Comparison of ENCODE assay signal across 17 cellular contexts in genomic region chr1:25991937-25992688, GRCh38. TPM values are rescaled to one million over a fixed set of nuclear protein-coding genes. Genes with fewer than 3 reads are reported as not detected.
DNase-seq lines count a peak whose midpoint lies in the region; ATAC-seq, FAIRE-seq and TF ChIP-seq lines count a peak whose summit lies in the region.
"Had no signal": no experiment of that assay in that cellular context is flagged by ENCODE, and none has a peak within 500 bp of the region (broad histone marks: within the 10 kb centered on the region; RNA-seq: fewer than 3 reads in every experiment).

No MANE protein-coding gene starts in this region.

- H3K9ac ChIP-seq in K562 (ENCODE audit: insufficient read depth in 1 of 2, low read depth in 2 of 2, low read length in 2 of 2) = no peak overlapping the region

- no peak for TF ChIP-seq EP300 in K562 (IDR thresholded peaks at IDR 0.05; ENCODE audit: low read length)

- H3K4me1 Mint-ChIP-seq in CD8-positive, alpha-beta T cell (ENCODE audit: low read depth) = peaks cover 79% of the 10 kb centered on the region
- H3K4me1 Mint-ChIP-seq in naive thymus-derived CD8-positive, alpha-beta T cell = peaks cover 35 to 78% (median 74%) of the 10 kb centered on the region in 4 donors

- no peaks in the 10 kb centered on the region for H3K9me1 ChIP-seq in K562 (ENCODE audit: control insufficient read depth, insufficient read depth, low read length)

- 0 out of 3 replicates have a peak, but pooled peaks cover 4% of the 10 kb centered on the region for H3K79me2 ChIP-seq in K562 (ENCODE audit: control insufficient read depth, insufficient read depth, low read length)

- TF ChIP-seq POLR2A in K562 (conservative IDR thresholded peaks at IDR 0.05) (no peak), thyroid gland (IDR thresholded peaks at IDR 0.05) (no peak)

- no peak overlapping the region for H3K4me3 ChIP-seq in CD8-positive, alpha-beta T cell (ENCODE audit: low read depth, low read length)
- H3K4me3 ChIP-seq in K562 (no peak overlapping the region), MG63 (no peak overlapping the region), thyroid gland (replicated peaks in 1 of 3) (no peak overlapping the region)
- H3K4me3 ChIP-seq: SJSA1, skin epidermis had no signal

- H3K27ac Mint-ChIP-seq in CD8-positive, alpha-beta T cell = peak overlapping the region; percentile 49
- peak overlapping the region in 9 of 10 donors; percentile 60 to 92 (median 67) for H3K27ac Mint-ChIP-seq in naive thymus-derived CD8-positive, alpha-beta T cell
- H3K27ac Mint-ChIP-seq: activated B cell treated with CpG ODN at 0.5 μM for 24 hours, IgD-negative memory B cell had no signal

- H3K4me2 ChIP-seq in K562 (ENCODE audit: insufficient read depth, low read length) = peak overlapping the region; percentile 19; the same call in 1 of the 2 replicates

- H3K27me3 ChIP-seq in CD8-positive, alpha-beta T cell (ENCODE audit: insufficient read depth, low read length) = no peaks in the 10 kb centered on the region
- H3K27me3 ChIP-seq in K562 (ENCODE audit: control insufficient read depth in 2 of 2, insufficient read depth in 2 of 2, low read length in 2 of 2) (no peaks in the 10 kb centered on the region), MG63 (no peaks in the 10 kb centered on the region), thyroid gland (no peaks in the 10 kb centered on the region)
- H3K27me3 ChIP-seq: SJSA1 had no signal

- H2AFZ ChIP-seq in K562 (ENCODE audit: low read depth, low read length) = peak overlapping the region; percentile 75; the same call in 1 of the 2 replicates

- no peak for TF ChIP-seq CTCF in CD8-positive, alpha-beta T cell (IDR thresholded peaks at IDR 0.05)
- no peak for TF ChIP-seq CTCF in K562 (IDR thresholded peaks at IDR 0.05 in 2 of 3, conservative IDR thresholded peaks at IDR 0.05 in 1 of 3; ENCODE audit: insufficient read depth in 2 of 3, low read depth in 1 of 3, low read length in 3 of 3)
- no peak for TF ChIP-seq CTCF in thyroid gland (IDR thresholded peaks at IDR 0.05)

- TF ChIP-seq RAD21 in K562 (CRISPR knock-in tag; conservative IDR thresholded peaks at IDR 0.05 in 1 of 2, IDR thresholded peaks at IDR 0.05 in 1 of 2) = no peak

- 46% methylated on average over 5 of the region's 5 CpGs for WGBS in K562 (ENCODE audit: insufficient coverage, low coverage, missing lambda C conversion rate)
- 88 to 92% methylated on average over 5 of the region's 5 CpGs for WGBS in thyroid gland, 2 donors

- peak overlapping the region; percentile 11 for H3K27ac ChIP-seq in CD8-positive, alpha-beta T cell (ENCODE audit: low read depth, low read length)
- H3K27ac ChIP-seq in K562 (ENCODE audit: extremely low read depth, low read depth, low read length) (no peak overlapping the region), thyroid gland (peak overlapping the region in 1 of 3 donors; percentile 8)
- H3K27ac ChIP-seq: SJSA1 had no signal

- no TSS peak for BruUV-seq in K562 (replicated peaks; lab: Mats Ljungman, UMichigan)

- H4K20me1 ChIP-seq in K562 (replicated peaks; ENCODE audit: control insufficient read depth, insufficient read depth, low read length) = no peaks in the 10 kb centered on the region

- CTCF ChIA-PET in CD8-positive, alpha-beta T cell (lab: Charles Lee) = interaction anchor here (1.2 to 20.0 kb wide), 2 partner anchors 25 to 94 kb away, joined by 3 to 442 read pairs; partner anchors contain the start of gene STMN1
- CTCF ChIA-PET in K562 (lab: Yijun Ruan, JAX; ENCODE audit: low intra/inter-chr PET ratio) = no interaction called here

- peak overlapping the region; percentile 18 for H3K4me3 Mint-ChIP-seq in CD8-positive, alpha-beta T cell
- H3K4me3 Mint-ChIP-seq in naive thymus-derived CD8-positive, alpha-beta T cell = peak overlapping the region in 8 of 10 donors; percentile 22 to 73 (median 40)
- H3K4me3 Mint-ChIP-seq: activated B cell treated with CpG ODN at 0.5 μM for 24 hours had no signal

- no peaks in the 10 kb centered on the region for H3K9me3 Mint-ChIP-seq in CD8-positive, alpha-beta T cell
- H3K9me3 Mint-ChIP-seq in naive thymus-derived CD8-positive, alpha-beta T cell = no peaks in the 10 kb centered on the region
- H3K9me3 Mint-ChIP-seq: activated B cell treated with CpG ODN at 0.5 μM for 24 hours, IgD-negative memory B cell, naive B cell had no signal

- DNase-seq in CD8-positive, alpha-beta T cell = no peak
- DNase-seq in HS-5 (ENCODE audit: low read depth) (peak; percentile 44), K562 (ENCODE audit: extremely low read depth in 1 of 4, low spot score in 3 of 4) (no peak), MG63 (no peak), NCI-H510A treated with DMSO at 0.1 percent for 48 hours (lab: John Stamatoyannopoulos, UW) (no peak), thyroid gland (no peak)
- DNase-seq in naive thymus-derived CD8-positive, alpha-beta T cell = no peak
- DNase-seq: activated B cell treated with CpG ODN at 0.5 μM for 24 hours; activated T-cell treated with anti-CD3 and anti-CD28 coated beads for 4 hours; effector CD4-positive, alpha-beta T cell; left cardiac atrium; naive B cell; NK-92 treated with Interleukin-12 subunit alpha and Interleukin-12 subunit beta, amount 100 ng/mL, for 24 hours had no signal

- no peaks in the 10 kb centered on the region for H3K36me3 ChIP-seq in CD8-positive, alpha-beta T cell (ENCODE audit: insufficient read depth, low read length)
- H3K36me3 ChIP-seq in K562 (ENCODE audit: control insufficient read depth, insufficient read depth, low read length) (peaks cover 10% of the 10 kb centered on the region; the same call in 2 of the 3 replicates), MG63 (no peaks in the 10 kb centered on the region), thyroid gland (peaks cover 6 to 8% of the 10 kb centered on the region in 2 donors)
- H3K36me3 ChIP-seq: SJSA1 had no signal

- POLR2A ChIA-PET in CD8-positive, alpha-beta T cell (lab: Charles Lee) = interaction anchor here (1.0 to 2.6 kb wide), 3 partner anchors 12 to 87 kb away, joined by 4 to 16 read pairs (median 7); no protein-coding TSS in a partner anchor
- POLR2A ChIA-PET in K562 (lab: Yijun Ruan, JAX) = interaction anchor here (0.9 to 1.2 kb wide), 3 partner anchors 83 to 97 kb away, joined by 3 to 9 read pairs (median 4); no protein-coding TSS in a partner anchor
- POLR2A ChIA-PET in naive thymus-derived CD8-positive, alpha-beta T cell (lab: Charles Lee) = interaction anchor here (0.6 to 4.3 kb wide), 4 partner anchors 21 to 328 kb away, joined by 3 to 38 read pairs (median 26); partner anchors contain the start of gene STMN1

- FAIRE-seq in K562 (lab: Jason Lieb, UNC) = no peak

- H3K9me3 ChIP-seq in CD8-positive, alpha-beta T cell (ENCODE audit: low read length) = no peaks in the 10 kb centered on the region
- H3K9me3 ChIP-seq in K562 (replicated peaks; ENCODE audit: control insufficient read depth, insufficient read depth, low read depth, low read length) (no peaks in the 10 kb centered on the region), MG63 (no peaks in the 10 kb centered on the region), thyroid gland (no peaks in the 10 kb centered on the region)
- H3K9me3 ChIP-seq: SJSA1 had no signal

- peaks cover 31% of the 10 kb centered on the region for H3K36me3 Mint-ChIP-seq in CD8-positive, alpha-beta T cell
- H3K36me3 Mint-ChIP-seq in naive thymus-derived CD8-positive, alpha-beta T cell = peaks cover 0 to 12% (median 11%) of the 10 kb centered on the region in 3 donors
- H3K36me3 Mint-ChIP-seq: naive B cell had no signal

- H3K4me1 ChIP-seq in CD8-positive, alpha-beta T cell (ENCODE audit: insufficient read depth, low read length) = peaks cover 53% of the 10 kb centered on the region
- H3K4me1 ChIP-seq in K562 (replicated peaks in 1 of 2; ENCODE audit: control insufficient read depth in 2 of 2, insufficient read depth in 2 of 2, low read length in 2 of 2) (peaks cover 26 to 43% of the 10 kb centered on the region in 2 experiments), thyroid gland (peaks cover 4 to 5% of the 10 kb centered on the region in 2 donors)

- in situ Hi-C loops in K562 (cut with MboI) = no loop called here

- H3K27me3 Mint-ChIP-seq in CD8-positive, alpha-beta T cell (ENCODE audit: low read depth) = no peaks in the 10 kb centered on the region
- H3K27me3 Mint-ChIP-seq in naive thymus-derived CD8-positive, alpha-beta T cell = no peaks in the 10 kb centered on the region
- H3K27me3 Mint-ChIP-seq: activated B cell treated with CpG ODN at 0.5 μM for 24 hours, IgD-negative memory B cell, naive B cell had no signal

- no peak for ATAC-seq in CD8-positive, alpha-beta T cell
- ATAC-seq in K562 (no peak), HG02623 (IDR thresholded peaks at IDR 0.05; ENCODE audit: unreplicated experiment) (no peak)
- ATAC-seq in naive thymus-derived CD8-positive, alpha-beta T cell = no peak

- intact Hi-C loops in CD8-positive, alpha-beta T cell (cut with DNase I, micrococcal nuclease) = no loop called here
- intact Hi-C loops in K562 (cut with micrococcal nuclease) = loop anchor here (10.0 kb wide), 1 partner anchor 167 kb away; no protein-coding TSS in a partner anchor
- intact Hi-C loops in thyroid gland (cut with DNase I) = no loop called here

RNA-seq across cellular contexts. Expression of gene PAFAH2, which starts 5.8 kb away (rescaled TPM):
- total RNA-seq in CD8-positive, alpha-beta T cell = 10 to 100 TPM in 1 of 2 experiments, 1 to 10 TPM in 1; 9.1 to 11.8 TPM
- total RNA-seq in K562 (2011; cell fraction: chromatin; rRNA removed; ENCODE audit: low replicate concordance) = 9.2 and 10.7 TPM in 2 replicates
- total RNA-seq in K562 (2011; cell fraction: nucleolus; rRNA removed) = 7.3 and 7.8 TPM in 2 replicates
- total RNA-seq in K562 (2011; cell fraction: nucleoplasm; rRNA removed) = 6.4 and 7.5 TPM in 2 replicates
- total RNA-seq in K562 (2014; rRNA removed) = 5.5 and 6.5 TPM in 2 replicates
- 6.4 and 6.8 TPM in 2 replicates for total RNA-seq in K562 (2014; rRNA removed; fragmentation: Illumina TruSeq; extraction: Trizol)
- total RNA-seq in K562 (2015; rRNA removed; fragmentation: Illumina TruSeq; extraction: Trizol) = 6.3 and 6.4 TPM in 2 replicates
- total RNA-seq in K562 (2021) = 4.7 and 5.9 TPM in 2 replicates
- polyA plus RNA-seq in K562 (2011; rRNA removed) = 7.5 and 10.9 TPM in 2 replicates
- 6.0 and 7.6 TPM in 2 replicates for polyA plus RNA-seq in K562 (2011; cell fraction: cytosol; rRNA removed)
- 6.5 and 9.1 TPM in 2 replicates for polyA plus RNA-seq in K562 (2011; cell fraction: nucleus; rRNA removed)
- 4.5 and 7.8 TPM in 2 replicates for polyA plus RNA-seq in K562 (2012)
- polyA plus RNA-seq in K562 (2014; fragmentation: Illumina TruSeq; extraction: Trizol) = 7.0 and 8.7 TPM in 2 replicates
- 1 to 10 TPM; 4.2 to 7.0 TPM for polyA plus RNA-seq in K562 (2014; fragmentation: Nextera tagmentation; extraction: Ambion mirVana)
- polyA plus RNA-seq in K562 (2014; rRNA removed) = 6.0 and 6.9 TPM in 2 replicates
- polyA minus RNA-seq in K562 (2011; rRNA and poly(A)+ RNA removed) = 8.3 and 11.1 TPM in 2 replicates
- polyA minus RNA-seq in K562 (2011; cell fraction: cytosol; rRNA and poly(A)+ RNA removed) = 4.3 and 7.0 TPM in 2 replicates
- polyA minus RNA-seq in K562 (2011; cell fraction: nucleus; rRNA and poly(A)+ RNA removed) = 4.0 and 5.7 TPM in 2 replicates
- total RNA-seq in naive thymus-derived CD8-positive, alpha-beta T cell = 10 to 100 TPM; 24.6 to 25.4 TPM
- polyA plus RNA-seq in naive thymus-derived CD8-positive, alpha-beta T cell = 10 to 100 TPM; 16.4 to 25.5 (median 17.3) TPM
- total RNA-seq in MG63 (2014; rRNA removed; shearing (Covaris generic); ENCODE audit: low replicate concordance) = 3.3 and 4.5 TPM in 2 replicates
- total RNA-seq in thyroid gland = 10 to 100 TPM; 22.5 to 35.4 (median 30.7) TPM

RNA-seq across cellular contexts. Expression of gene EXTL1, which starts 29.5 kb away (rescaled TPM):
- under 1 TPM; 0.08 to 0.11 TPM for total RNA-seq in CD8-positive, alpha-beta T cell
- 0.58 TPM in 1 of 2 replicates, not detected in the other for total RNA-seq in K562 (2011; cell fraction: chromatin; rRNA removed; ENCODE audit: low replicate concordance)
- 1.5 and 2.0 TPM in 2 replicates for total RNA-seq in K562 (2011; cell fraction: nucleolus; rRNA removed)
- total RNA-seq in K562 (2011; cell fraction: nucleoplasm; rRNA removed) = 0.95 and 1.9 TPM in 2 replicates
- total RNA-seq in K562 (2014; rRNA removed) (0.12 and 0.23 TPM in 2 replicates), K562 (2014; rRNA removed; fragmentation: Illumina TruSeq; extraction: Trizol) (0.04 TPM in 1 of 2 replicates, not detected in the other), K562 (2015; rRNA removed; fragmentation: Illumina TruSeq; extraction: Trizol) (0.07 and 0.08 TPM in 2 replicates), K562 (2021) (0.13 and 0.16 TPM in 2 replicates), thyroid gland (1 to 10 TPM in 1 of 4 donors, under 1 TPM in 1, not detected in 2; 0.13 to 1.2 TPM)
- polyA plus RNA-seq in K562 (2011; rRNA removed) (0.07 and 0.11 TPM in 2 replicates), K562 (2014; fragmentation: Illumina TruSeq; extraction: Trizol) (0.06 TPM in 1 of 2 replicates, not detected in the other), K562 (2014; fragmentation: Nextera tagmentation; extraction: Ambion mirVana) (not detected), K562 (2014; rRNA removed) (0.09 and 0.16 TPM in 2 replicates)
- 0.07 and 0.13 TPM in 2 replicates for polyA plus RNA-seq in K562 (2011; cell fraction: cytosol; rRNA removed)
- polyA plus RNA-seq in K562 (2011; cell fraction: nucleus; rRNA removed) = 0.28 and 0.32 TPM in 2 replicates
- polyA plus RNA-seq in K562 (2012) = 0.13 and 0.68 TPM in 2 replicates
- polyA minus RNA-seq in K562 (2011; rRNA and poly(A)+ RNA removed) = 0.11 and 0.18 TPM in 2 replicates
- polyA minus RNA-seq in K562 (2011; cell fraction: cytosol; rRNA and poly(A)+ RNA removed) = 0.29 and 0.55 TPM in 2 replicates
- 1.3 and 2.3 TPM in 2 replicates for polyA minus RNA-seq in K562 (2011; cell fraction: nucleus; rRNA and poly(A)+ RNA removed)
- under 1 TPM; 0.19 to 0.26 TPM for total RNA-seq in naive thymus-derived CD8-positive, alpha-beta T cell
- not detected for polyA plus RNA-seq in naive thymus-derived CD8-positive, alpha-beta T cell
- total RNA-seq in MG63 (2014; rRNA removed; shearing (Covaris generic); ENCODE audit: low replicate concordance) = not detected in 2 replicates
- total RNA-seq: activated B cell treated with CpG ODN at 0.5 μM for 24 hours had no signal
- polyA plus RNA-seq: IgD-negative memory B cell had no signal

RNA-seq across cellular contexts. Expression of gene SLC30A2, which starts 53.8 kb away (rescaled TPM):
- total RNA-seq in CD8-positive, alpha-beta T cell = not detected
- 0.42 TPM in 1 of 2 replicates, not detected in the other for total RNA-seq in K562 (2011; cell fraction: chromatin; rRNA removed; ENCODE audit: low replicate concordance)
- 0.33 and 0.53 TPM in 2 replicates for total RNA-seq in K562 (2011; cell fraction: nucleolus; rRNA removed)
- 0.51 TPM in 1 of 2 replicates, not detected in the other for total RNA-seq in K562 (2011; cell fraction: nucleoplasm; rRNA removed)
- total RNA-seq in K562 (2014; rRNA removed) (0.18 TPM in 1 of 2 replicates, not detected in the other), K562 (2014; rRNA removed; fragmentation: Illumina TruSeq; extraction: Trizol) (not detected in 2 replicates), K562 (2015; rRNA removed; fragmentation: Illumina TruSeq; extraction: Trizol) (not detected in 2 replicates), K562 (2021) (0.11 and 0.13 TPM in 2 replicates), thyroid gland (10 to 100 TPM; 12.5 to 55.9 (median 43.4) TPM)
- polyA plus RNA-seq in K562 (2011; rRNA removed) (0.07 and 0.08 TPM in 2 replicates), K562 (2014; fragmentation: Illumina TruSeq; extraction: Trizol) (0.07 TPM in 1 of 2 replicates, not detected in the other), K562 (2014; fragmentation: Nextera tagmentation; extraction: Ambion mirVana) (under 1 TPM; 0.01 to 0.06 TPM), K562 (2014; rRNA removed) (0.03 TPM in 1 of 2 replicates, not detected in the other)
- polyA plus RNA-seq in K562 (2011; cell fraction: cytosol; rRNA removed) = 0.19 and 0.22 TPM in 2 replicates
- polyA plus RNA-seq in K562 (2011; cell fraction: nucleus; rRNA removed) = 0.10 TPM in 2 replicates
- polyA plus RNA-seq in K562 (2012) = 0.03 and 0.32 TPM in 2 replicates
- polyA minus RNA-seq in K562 (2011; rRNA and poly(A)+ RNA removed) = 0.21 TPM in 1 of 2 replicates, not detected in the other
- not detected in 2 replicates for polyA minus RNA-seq in K562 (2011; cell fraction: cytosol; rRNA and poly(A)+ RNA removed)
- polyA minus RNA-seq in K562 (2011; cell fraction: nucleus; rRNA and poly(A)+ RNA removed) = 0.13 TPM in 1 of 2 replicates, not detected in the other
- total RNA-seq in naive thymus-derived CD8-positive, alpha-beta T cell = not detected
- under 1 TPM in 1 of 3 donors, not detected in 2; 0.16 TPM for polyA plus RNA-seq in naive thymus-derived CD8-positive, alpha-beta T cell
- not detected in 2 replicates for total RNA-seq in MG63 (2014; rRNA removed; shearing (Covaris generic); ENCODE audit: low replicate concordance)
- total RNA-seq: activated B cell treated with CpG ODN at 0.5 μM for 24 hours, SJSA1 had no signal
- polyA plus RNA-seq: IgD-negative memory B cell had no signal

Comparison
In these comparisons a context has a peak if more than half of its experiments do, and no peak if none do; other contexts are left out.
1. RNA of gene SLC30A2, which starts 53.8 kb away (total RNA-seq): 12.5 to 55.9 TPM in thyroid gland; 0.11 to 0.53 TPM in K562, not detected in CD8-positive, alpha-beta T cell, not detected in naive thymus-derived CD8-positive, alpha-beta T cell and not detected in MG63; every median in the first group is over 4 times any median in the second.